ENCODE assay signal across 1 cellular context in genomic region chr4:106583567-106583966, GRCh38.
TF ChIP-seq lines count a peak whose summit lies in the region.

No MANE protein-coding gene starts in this region.

TF ChIP-seq in endothelial cell of umbilical vein, 7 proteins besides CTCF, POLR2A, EP300 and RAD21 (continued from another document):
- TF ChIP-seq, protein P1, sequence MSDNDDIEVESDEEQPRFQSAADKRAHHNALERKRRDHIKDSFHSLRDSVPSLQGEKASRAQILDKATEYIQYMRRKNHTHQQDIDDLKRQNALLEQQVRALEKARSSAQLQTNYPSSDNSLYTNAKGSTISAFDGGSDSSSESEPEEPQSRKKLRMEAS (IDR thresholded peaks at IDR 0.05; ENCODE audit: insufficient read depth, insufficient read length) = no peak
- TF ChIP-seq POLR2AphosphoS5 (IDR thresholded peaks at IDR 0.05; ENCODE audit: insufficient read depth, low read depth, low read length) = peak; percentile 37
- peak; percentile 97 for TF ChIP-seq JUN (IDR thresholded peaks at IDR 0.05; ENCODE audit: borderline replicate concordance, insufficient read depth, insufficient read length, low read depth)
- TF ChIP-seq EZH2 (IDR thresholded peaks at IDR 0.05; ENCODE audit: borderline replicate concordance, low read depth, low read length, severe bottlenecking) = no peak
TF ChIP-seq in endothelial cell of umbilical vein: peak in this region for 3.
